ENCODE assay signal across 9 cellular contexts in genomic region chr18:66560092-66560491, GRCh38. TPM values are rescaled to one million over a fixed set of nuclear protein-coding genes. Genes with fewer than 3 reads are reported as not detected.
DNase-seq lines count a peak whose midpoint lies in the region; ATAC-seq and TF ChIP-seq lines count a peak whose summit lies in the region.
"Had no signal": no experiment of that assay in that cellular context is flagged by ENCODE, and none has a peak within 500 bp of the region (broad histone marks: within the 10 kb centered on the region; RNA-seq: fewer than 3 reads in every experiment).

No MANE protein-coding gene starts in this region.

- no peak overlapping the region for H3K27ac ChIP-seq in prostate gland

- CTCF ChIA-PET in HEK293T (lab: Yijun Ruan, JAX): interaction anchor here (0.6 kb wide), 1 partner anchor 111 kb away, joined by 6 read pairs; no protein-coding TSS in a partner anchor

- 43% methylated on average over 4 of the region's 4 CpGs for WGBS in prostate gland

- no peaks in the 10 kb centered on the region for H3K36me3 Mint-ChIP-seq in stimulated activated memory B cell treated with anti-CD40 and anti-IgM and Interleukin-4, amounts not matched to agents 10 μg/mL and 1 μg/mL and 100 μg/mL, for 72 hours

- peak in 2 of 4 experiments; percentile 30 to 51 for TF ChIP-seq CTCF in prostate gland (IDR thresholded peaks at IDR 0.05)

- H3K27ac Mint-ChIP-seq in stimulated activated memory B cell treated with anti-CD40 and anti-IgM and Interleukin-4, amounts not matched to agents 10 μg/mL and 1 μg/mL and 100 μg/mL, for 72 hours: no peak overlapping the region

- H3K4me3 ChIP-seq in prostate gland: no peak overlapping the region

- DNase-seq in HEK293T (ENCODE audit: extremely low spot score) (peak; percentile 4), NCI-H226 (peak; percentile 31), dermis blood vessel endothelial cell (peak; percentile 26), prostate gland (ENCODE audit: low spot score) (peak; percentile 8), KG1 (lab: John Stamatoyannopoulos, UW) (no peak), activated gamma-delta T cell treated with Interleukin-2 at 50 U/mL for 16 hours (no peak)
- DNase-seq: activated naive CD4-positive, alpha-beta T cell treated with anti-CD3 and anti-CD28 coated beads, Interleukin-2, amount 50 U/mL, for 16 hours had no signal

- H3K27me3 ChIP-seq in prostate gland (replicated peaks; ENCODE audit: insufficient read depth): no peaks in the 10 kb centered on the region

- H3K4me3 Mint-ChIP-seq in stimulated activated memory B cell treated with anti-CD40 and anti-IgM and Interleukin-4, amounts not matched to agents 10 μg/mL and 1 μg/mL and 100 μg/mL, for 72 hours: no peak overlapping the region

- H3K27me3 Mint-ChIP-seq in stimulated activated memory B cell treated with anti-CD40 and anti-IgM and Interleukin-4, amounts not matched to agents 10 μg/mL and 1 μg/mL and 100 μg/mL, for 72 hours: no peaks in the 10 kb centered on the region

- no peaks in the 10 kb centered on the region for H3K9me3 ChIP-seq in prostate gland

- H3K4me1 Mint-ChIP-seq in stimulated activated memory B cell treated with anti-CD40 and anti-IgM and Interleukin-4, amounts not matched to agents 10 μg/mL and 1 μg/mL and 100 μg/mL, for 72 hours: no peaks in the 10 kb centered on the region

- POLR2A ChIA-PET in HEK293T (lab: Yijun Ruan, JAX): no interaction called here

- no peak for ATAC-seq in HG02571 (IDR thresholded peaks at IDR 0.05; ENCODE audit: unreplicated experiment)
- ATAC-seq in stimulated activated memory B cell treated with anti-CD40 and anti-IgM and Interleukin-4, amounts not matched to agents 10 μg/mL and 1 μg/mL and 100 μg/mL, for 72 hours: no peak

- no peaks in the 10 kb centered on the region for H3K9me3 Mint-ChIP-seq in stimulated activated memory B cell treated with anti-CD40 and anti-IgM and Interleukin-4, amounts not matched to agents 10 μg/mL and 1 μg/mL and 100 μg/mL, for 72 hours

- H3K36me3 ChIP-seq in prostate gland: no peaks in the 10 kb centered on the region

- H3K4me1 ChIP-seq in prostate gland (replicated peaks): no peaks in the 10 kb centered on the region

- no peak for TF ChIP-seq POLR2A in prostate gland (IDR thresholded peaks at IDR 0.05)

- intact Hi-C loops in prostate gland (cut with DNase I): no loop called here

TF ChIP-seq in HEK293T, 16 proteins besides CTCF, POLR2A, EP300 and RAD21:
- TF ChIP-seq ELF4 (IDR thresholded peaks at IDR 0.05) (no peak), ARNT (IDR thresholded peaks at IDR 0.05) (no peak), HDGF (IDR thresholded peaks at IDR 0.05; ENCODE audit: borderline replicate concordance) (no peak), BHLHE40 (IDR thresholded peaks at IDR 0.05; ENCODE audit: borderline replicate concordance) (no peak), FOXK2 (IDR thresholded peaks at IDR 0.05) (no peak), NFRKB (IDR thresholded peaks at IDR 0.05) (no peak), PKNOX1 (IDR thresholded peaks at IDR 0.05) (no peak), SP1 (IDR thresholded peaks at IDR 0.05) (no peak), LEF1 (IDR thresholded peaks at IDR 0.05; ENCODE audit: borderline replicate concordance) (no peak), FOXA1 (IDR thresholded peaks at IDR 0.05) (no peak), FOXM1 (IDR thresholded peaks at IDR 0.05; ENCODE audit: borderline replicate concordance) (no peak)

RNA-seq across cellular contexts. Expression of gene CDH19, which starts 43.8 kb away (rescaled TPM):
- total RNA-seq in dermis blood vessel endothelial cell: not detected in 2 replicates
- total RNA-seq in prostate gland: 1 to 10 TPM in 1 of 2 donors, under 1 TPM in 1; 0.55 to 3.4 TPM

Comparison
In these comparisons a context has a peak if more than half of its experiments do, and no peak if none do; other contexts are left out.
1. DNase-seq: peak in HEK293T (single experiment), NCI-H226 (single experiment), dermis blood vessel endothelial cell (single experiment) and prostate gland (single experiment); none in KG1 (single experiment) and activated gamma-delta T cell treated with Interleukin-2 at 50 U/mL for 16 hours (single experiment).